Comparison of ENCODE assay signal across 1 cellular context in the genomic region with DNA sequence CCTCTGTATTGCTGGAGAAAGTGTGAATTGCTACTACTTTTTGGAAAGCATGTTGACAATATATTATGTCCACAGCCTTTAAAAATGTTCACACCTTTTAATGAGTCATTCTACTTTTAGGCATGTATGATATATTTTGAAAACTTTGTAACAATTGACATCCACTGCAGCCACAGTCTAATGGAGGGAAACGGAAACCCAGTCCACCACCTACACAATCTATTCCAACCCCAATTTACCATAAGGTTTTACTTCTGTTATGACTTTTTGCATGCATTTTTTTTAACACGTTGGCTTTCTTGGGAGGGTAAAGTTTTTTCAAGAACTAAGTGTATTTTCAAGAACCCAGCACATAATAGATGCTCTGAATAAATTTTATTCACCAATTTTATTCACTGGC.
TF ChIP-seq lines count a peak whose summit lies in the region.

No MANE protein-coding gene starts in this region.

TF ChIP-seq in HepG2, 621 proteins besides CTCF, POLR2A, EP300 and RAD21 (continued from another document):
- TF ChIP-seq, protein P1, sequence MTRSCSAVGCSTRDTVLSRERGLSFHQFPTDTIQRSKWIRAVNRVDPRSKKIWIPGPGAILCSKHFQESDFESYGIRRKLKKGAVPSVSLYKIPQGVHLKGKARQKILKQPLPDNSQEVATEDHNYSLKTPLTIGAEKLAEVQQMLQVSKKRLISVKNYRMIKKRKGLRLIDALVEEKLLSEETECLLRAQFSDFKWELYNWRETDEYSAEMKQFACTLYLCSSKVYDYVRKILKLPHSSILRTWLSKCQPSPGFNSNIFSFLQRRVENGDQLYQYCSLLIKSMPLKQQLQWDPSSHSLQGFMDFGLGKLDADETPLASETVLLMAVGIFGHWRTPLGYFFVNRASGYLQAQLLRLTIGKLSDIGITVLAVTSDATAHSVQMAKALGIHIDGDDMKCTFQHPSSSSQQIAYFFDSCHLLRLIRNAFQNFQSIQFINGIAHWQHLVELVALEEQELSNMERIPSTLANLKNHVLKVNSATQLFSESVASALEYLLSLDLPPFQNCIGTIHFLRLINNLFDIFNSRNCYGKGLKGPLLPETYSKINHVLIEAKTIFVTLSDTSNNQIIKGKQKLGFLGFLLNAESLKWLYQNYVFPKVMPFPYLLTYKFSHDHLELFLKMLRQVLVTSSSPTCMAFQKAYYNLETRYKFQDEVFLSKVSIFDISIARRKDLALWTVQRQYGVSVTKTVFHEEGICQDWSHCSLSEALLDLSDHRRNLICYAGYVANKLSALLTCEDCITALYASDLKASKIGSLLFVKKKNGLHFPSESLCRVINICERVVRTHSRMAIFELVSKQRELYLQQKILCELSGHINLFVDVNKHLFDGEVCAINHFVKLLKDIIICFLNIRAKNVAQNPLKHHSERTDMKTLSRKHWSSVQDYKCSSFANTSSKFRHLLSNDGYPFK (CRISPR knock-in tag; IDR thresholded peaks at IDR 0.05; ENCODE audit: borderline replicate concordance) = no peak
- TF ChIP-seq ZNF589 (CRISPR knock-in tag; conservative IDR thresholded peaks at IDR 0.05) = no peak
- no peak for TF ChIP-seq MTF1 (CRISPR knock-in tag; IDR thresholded peaks at IDR 0.05)
- TF ChIP-seq ZNF180 (CRISPR knock-in tag; IDR thresholded peaks at IDR 0.05; ENCODE audit: borderline replicate concordance, low read depth) = no peak
- no peak for TF ChIP-seq ZFP1 (CRISPR knock-in tag; IDR thresholded peaks at IDR 0.05)
- TF ChIP-seq POLR2AphosphoS2 (IDR thresholded peaks at IDR 0.05; ENCODE audit: low read depth, low read length) = no peak
- TF ChIP-seq TBX3 (IDR thresholded peaks at IDR 0.05; ENCODE audit: borderline replicate concordance) = no peak
